11 cellular contexts compared by ENCODE assay signal in genomic region chr20:36624068-36624813, GRCh38. TPM values are rescaled to one million over a fixed set of nuclear protein-coding genes. Genes with fewer than 3 reads are reported as not detected.
A peak's percentile ranks its signal among the peaks of the same experiment; 100 is the strongest.
DNase-seq lines count a peak whose midpoint lies in the region; ATAC-seq and TF ChIP-seq lines count a peak whose summit lies in the region.
"Had no signal": no experiment of that assay in that cellular context is flagged by ENCODE, and none has a peak within 500 bp of the region (broad histone marks: within the 10 kb centered on the region; RNA-seq: fewer than 3 reads in every experiment).

No MANE protein-coding gene starts in this region.

- no peak overlapping the region for H3K23ac ChIP-seq in H9 (ENCODE audit: insufficient read length, low read depth, low read length)

- H3K4me2 ChIP-seq in H9 (ENCODE audit: insufficient read depth, insufficient read length, low read length) (no peak overlapping the region), fibroblast of lung (ENCODE audit: extremely low read depth, insufficient read depth, low read length) (no peak overlapping the region)

- H2BK5ac ChIP-seq in H9 (ENCODE audit: insufficient read length, low read length), result no peak overlapping the region

- no peaks in the 10 kb centered on the region for H3K27me3 Mint-ChIP-seq in H9 (ENCODE audit: low read depth)

- peaks cover 7 to 10% of the 10 kb centered on the region in 2 experiments for H3K4me1 Mint-ChIP-seq in H9

- H4K20me1 ChIP-seq in H9 (ENCODE audit: control insufficient read depth, insufficient read depth, insufficient read length) (no peaks in the 10 kb centered on the region), fibroblast of lung (ENCODE audit: control insufficient read depth, extremely low read depth, insufficient read depth, low read length) (no peaks in the 10 kb centered on the region)

- WGBS in H9 (ENCODE audit: extremely low coverage, insufficient read length, low lambda C conversion rate), result no CpG with 5 or more reads among the region's 13 CpGs

- H3K4me3 ChIP-seq in fibroblast of lung (replicated peaks in 1 of 4; ENCODE audit: control extremely low read depth in 1 of 4, insufficient read depth in 1 of 4, low read depth in 3 of 4, low read length in 4 of 4) (no peak overlapping the region), neutrophil (ENCODE audit: low read depth in 1 of 2, low read length in 1 of 2) (no peak overlapping the region)

- DNase-seq in H9 (peak; percentile 63), SHP77 treated with DMSO at 0.1 percent for 48 hours (lab: John Stamatoyannopoulos, UW) (peak; percentile 17), fibroblast of lung (ENCODE audit: low read depth in 2 of 2) (no peak), mesenteric fat pad (ENCODE audit: low spot score) (no peak), NCI-H1436 (lab: John Stamatoyannopoulos, UW) (no peak)
- DNase-seq: effector CD4-positive, alpha-beta T cell; GDM1; RPMI8226; stimulated activated naive CD8-positive, alpha-beta T cell treated with anti-CD3 and anti-CD28 coated beads, Interleukin-15, Interleukin-2, amounts not matched to agents 100 U/mL and 50 U/mL, for 24 hours had no signal

- TF ChIP-seq CTCF in H9 (conservative IDR thresholded peaks at IDR 0.05) (no peak; the same call in 2 of the 3 replicates), fibroblast of lung (conservative IDR thresholded peaks at IDR 0.05 in 1 of 2, IDR thresholded peaks at IDR 0.05 in 1 of 2; ENCODE audit: low read depth in 1 of 2, low read length in 2 of 2) (no peak), neutrophil (IDR thresholded peaks at IDR 0.05) (no peak)

- H2BK120ac ChIP-seq in H9 (ENCODE audit: low read depth, low read length, poor library complexity, severe bottlenecking), result no peak overlapping the region

- no peaks in the 10 kb centered on the region for H3K27me3 ChIP-seq in H9 (ENCODE audit: insufficient read depth, low read length)
- H3K27me3 ChIP-seq in fibroblast of lung (ENCODE audit: control insufficient read depth, insufficient read depth, low read length), result no peaks in the 10 kb centered on the region
- no peaks in the 10 kb centered on the region for H3K27me3 ChIP-seq in neutrophil

- no peak overlapping the region for H3K4ac ChIP-seq in H9 (ENCODE audit: low read depth, low read length)

- H3T11ph ChIP-seq in H9 (ENCODE audit: low read length), result no peak overlapping the region

- H2BK15ac ChIP-seq in H9 (ENCODE audit: low read depth, low read length), result no peak overlapping the region

- H2AFZ ChIP-seq in H9 (ENCODE audit: low read length) (no peak overlapping the region), fibroblast of lung (ENCODE audit: low read length) (peak overlapping the region; percentile 55)

- H3K9me3 ChIP-seq in H9 (ENCODE audit: control insufficient read depth, low read depth, low read length) (no peaks in the 10 kb centered on the region), fibroblast of lung (ENCODE audit: control insufficient read depth, insufficient read depth, low read depth, low read length) (no peaks in the 10 kb centered on the region), neutrophil (no peaks in the 10 kb centered on the region)

- H3K4me1 ChIP-seq in H9 (ENCODE audit: insufficient read depth, low read length) (no peaks in the 10 kb centered on the region; the same call in 1 of the 2 replicates), fibroblast of lung (ENCODE audit: control insufficient read depth, extremely low read depth, insufficient read depth, low read length) (no peaks in the 10 kb centered on the region), neutrophil (ENCODE audit: control insufficient read depth in 1 of 2, insufficient read depth in 1 of 2, low read depth in 1 of 2, low read length in 1 of 2) (peaks cover 3 to 4% of the 10 kb centered on the region in 2 experiments)

- no peak overlapping the region for H3K18ac ChIP-seq in H9 (ENCODE audit: insufficient read length, low read depth, low read length)

- no peak overlapping the region for H3K56ac ChIP-seq in H9 (ENCODE audit: insufficient read length, low read depth, low read length)

- no peak overlapping the region for H3K14ac ChIP-seq in H9 (ENCODE audit: insufficient read depth, low read length)

- H3K36me3 ChIP-seq in fibroblast of lung (ENCODE audit: control insufficient read depth, insufficient read depth, low read length) (no peaks in the 10 kb centered on the region), neutrophil (peaks cover 25% of the 10 kb centered on the region)

- no peaks in the 10 kb centered on the region for H3K9me3 Mint-ChIP-seq in H9

- H3K4me3 Mint-ChIP-seq in H9, result no peak overlapping the region

- no peak overlapping the region for H4K8ac ChIP-seq in H9 (replicated peaks; ENCODE audit: insufficient read length, low read depth, low read length)

- peak overlapping the region in 1 of 3 experiments; percentile 12; a peak in 3 of 7 replicates for H3K27ac Mint-ChIP-seq in H9

- no peak overlapping the region for H2BK20ac ChIP-seq in H9 (ENCODE audit: low read depth, low read length, poor library complexity, severe bottlenecking)

- H3K9ac ChIP-seq in H9 (ENCODE audit: extremely low read depth, insufficient read length, low read length) (no peak overlapping the region), fibroblast of lung (ENCODE audit: insufficient read depth, low read length) (no peak overlapping the region)

- H3K27ac ChIP-seq in H9 (ENCODE audit: insufficient read length, low read depth, low read length) (no peak overlapping the region), fibroblast of lung (ENCODE audit: insufficient read depth, low read length) (no peak overlapping the region), neutrophil (peak overlapping the region; percentile 29)

- H3K79me2 ChIP-seq in H9 (ENCODE audit: insufficient read depth, low read length) (no peaks in the 10 kb centered on the region), fibroblast of lung (ENCODE audit: control insufficient read depth, insufficient read depth, low read length) (no peaks in the 10 kb centered on the region)

- no peak overlapping the region for H4K91ac ChIP-seq in H9 (ENCODE audit: insufficient read length, low read depth, low read length)

- H3K36me3 Mint-ChIP-seq in H9 (ENCODE audit: insufficient read depth in 1 of 3, low read depth in 3 of 3), result no peaks in the 10 kb centered on the region

- no peak for ATAC-seq in GM18873 (IDR thresholded peaks at IDR 0.05; ENCODE audit: low FRiP score, unreplicated experiment)
- ATAC-seq: stimulated activated naive CD8-positive, alpha-beta T cell treated with anti-CD3 and anti-CD28 coated beads, Interleukin-15, Interleukin-2, amounts not matched to agents 100 U/mL and 50 U/mL, for 24 hours had no signal

- no peak overlapping the region for H4K5ac ChIP-seq in H9 (ENCODE audit: insufficient read length, low read depth, low read length)

- H2AK5ac ChIP-seq in H9 (ENCODE audit: insufficient read length, low read length), result no peak overlapping the region

- no peaks in the 10 kb centered on the region for H3K79me1 ChIP-seq in H9 (ENCODE audit: insufficient read depth, low read depth, low read length, poor library complexity, severe bottlenecking)

- H3K23me2 ChIP-seq in H9 (ENCODE audit: insufficient read length, low read depth, low read length, poor library complexity, severe bottlenecking), result no peaks in the 10 kb centered on the region

- H2BK12ac ChIP-seq in H9 (ENCODE audit: insufficient read length, low read depth, low read length), result no peak overlapping the region

RNA-seq across cellular contexts. Expression of gene RAB5IF, which starts 18.7 kb away (rescaled TPM):
- 96.5 and 111 TPM in 2 replicates for total RNA-seq in H9 (2021)
- total RNA-seq in fibroblast of lung, result 58.0 and 61.9 TPM in 2 replicates
- 104 and 114 TPM in 2 replicates for polyA plus RNA-seq in fibroblast of lung
- polyA plus RNA-seq in fibroblast of lung (2012), result 78.9 and 100 TPM in 2 replicates
- 34.2 and 34.5 TPM in 2 replicates for polyA minus RNA-seq in fibroblast of lung (ENCODE audit: low replicate concordance)
- 109 TPM for total RNA-seq in mesenteric fat pad

RNA-seq across cellular contexts. Expression of gene SLA2, which starts 21.8 kb away (rescaled TPM):
- total RNA-seq in H9 (2021) (0.13 and 0.20 TPM in 2 replicates), fibroblast of lung (not detected in 2 replicates), mesenteric fat pad (0.64 TPM)
- not detected in 2 replicates for polyA plus RNA-seq in fibroblast of lung
- polyA plus RNA-seq in fibroblast of lung (2012), result 0.08 TPM in 1 of 2 replicates, not detected in the other
- not detected in 2 replicates for polyA minus RNA-seq in fibroblast of lung (ENCODE audit: low replicate concordance)

RNA-seq across cellular contexts. Expression of gene TGIF2, which starts 50.8 kb away (rescaled TPM):
- total RNA-seq in H9 (2021) (81.7 and 94.6 TPM in 2 replicates), fibroblast of lung (3.8 and 5.6 TPM in 2 replicates), mesenteric fat pad (9.3 TPM)
- polyA plus RNA-seq in fibroblast of lung, result 5.9 and 9.9 TPM in 2 replicates
- polyA plus RNA-seq in fibroblast of lung (2012), result 3.6 and 5.7 TPM in 2 replicates
- 8.9 and 9.7 TPM in 2 replicates for polyA minus RNA-seq in fibroblast of lung (ENCODE audit: low replicate concordance)

Comparison
In these comparisons a context has a peak if more than half of its experiments do, and no peak if none do; other contexts are left out.
1. DNase-seq: peak in H9 (single experiment) and SHP77 treated with DMSO at 0.1 percent for 48 hours (single experiment); none in fibroblast of lung (0 of 2), mesenteric fat pad (single experiment) and NCI-H1436 (single experiment).